ENCODE assay signal across 1 cellular context in the genomic region with DNA sequence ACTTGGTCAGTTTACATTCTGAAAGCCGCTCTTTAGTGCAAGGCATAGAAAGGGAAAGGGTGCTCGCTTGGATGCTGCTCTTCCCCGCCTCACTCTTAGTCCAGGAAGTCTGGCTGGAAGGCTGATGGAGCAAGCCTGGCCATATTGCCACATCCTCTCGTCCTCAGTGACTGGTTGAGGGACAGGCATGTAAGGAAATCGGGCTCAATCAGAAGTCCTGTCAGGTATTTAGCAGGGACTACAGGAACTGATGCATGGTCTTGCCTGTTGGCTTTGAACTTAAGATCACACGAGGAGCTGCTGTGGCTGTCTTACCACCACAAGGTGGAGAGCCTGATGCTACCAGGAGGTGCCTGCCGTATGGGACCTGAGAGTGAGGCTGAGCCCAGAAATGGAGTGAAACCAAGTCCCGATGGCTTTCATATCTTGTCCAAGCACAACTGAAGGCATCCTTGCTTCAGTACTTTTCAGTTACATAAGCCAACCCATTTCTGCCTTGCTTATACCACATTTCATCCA.
A peak's percentile ranks its signal among the peaks of the same experiment; 100 is the strongest.
TF ChIP-seq lines count a peak whose summit lies in the region.

No MANE protein-coding gene starts in this region.

TF ChIP-seq in GM12878, 131 proteins besides CTCF, POLR2A, EP300 and RAD21:
- TF ChIP-seq SMC3 (IDR thresholded peaks at IDR 0.05; ENCODE audit: borderline replicate concordance, low read length) = peak; percentile 11; the same call in 1 of the 2 replicates
- TF ChIP-seq RFX5 (IDR thresholded peaks at IDR 0.05; ENCODE audit: low read depth, low read length) = no peak
